15 cellular contexts compared by ENCODE assay signal in the genomic region with DNA sequence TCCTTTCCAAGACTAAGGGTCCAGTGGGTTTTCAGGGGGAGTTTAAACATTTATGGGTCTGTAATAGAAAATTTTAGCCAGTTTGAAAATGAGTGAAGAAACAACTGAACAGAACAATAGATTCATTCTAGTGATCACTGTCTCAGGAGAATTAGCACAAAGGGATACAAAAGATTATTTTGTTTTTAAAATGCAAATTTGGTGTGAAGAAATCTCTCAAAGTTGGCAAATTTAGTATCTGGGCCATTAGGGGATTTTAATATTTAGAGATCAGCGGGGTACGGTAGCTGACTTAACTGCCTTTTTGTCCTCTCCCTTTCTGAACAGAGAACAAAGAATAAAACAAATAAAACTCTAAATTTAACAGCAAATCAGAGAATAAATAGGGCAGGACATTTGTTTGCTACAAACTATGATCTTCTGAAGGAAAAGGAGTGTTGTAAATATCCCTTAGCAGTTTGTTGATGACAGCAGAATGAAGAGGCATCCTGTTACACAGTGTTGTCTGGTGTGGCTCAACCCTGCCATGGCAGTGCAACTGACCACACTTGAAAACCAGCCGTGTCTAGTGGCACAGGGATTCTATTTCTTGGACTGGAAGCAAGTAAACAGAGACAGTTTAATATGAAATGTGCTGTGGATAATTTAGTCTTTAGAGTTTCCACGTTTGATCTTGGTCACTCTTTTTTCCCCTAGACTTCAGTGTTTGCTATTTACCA. TPM values are rescaled to one million over a fixed set of nuclear protein-coding genes. Genes with fewer than 3 reads are reported as not detected.
DNase-seq lines count a peak whose midpoint lies in the region; ATAC-seq and TF ChIP-seq lines count a peak whose summit lies in the region.
"Had no signal": no experiment of that assay in that cellular context is flagged by ENCODE, and none has a peak within 500 bp of the region (broad histone marks: within the 10 kb centered on the region; RNA-seq: fewer than 3 reads in every experiment).

No MANE protein-coding gene starts in this region.

- peaks cover 0 to 3% (median 0%) of the 10 kb centered on the region in 4 donors for H3K36me3 ChIP-seq in transverse colon

- no peaks in the 10 kb centered on the region for H3K4me1 ChIP-seq in transverse colon

- no peak overlapping the region for H3K27ac ChIP-seq in transverse colon
- H3K27ac ChIP-seq: SJSA1 had no signal

- no peaks in the 10 kb centered on the region for H3K27me3 ChIP-seq in transverse colon
- H3K27me3 ChIP-seq: SJSA1 had no signal

- H3K4me3 ChIP-seq in transverse colon = no peak overlapping the region
- H3K4me3 ChIP-seq: SJSA1 had no signal

- CTCF ChIA-PET in activated CD4-positive, alpha-beta memory T cell treated with anti-CD3 and anti-CD28 coated beads, Interleukin-2, amount 10 ng/mL, durations not matched to agents 7 days and 5 days (lab: Charles Lee) = no interaction called here

- no peak for TF ChIP-seq POLR2A in transverse colon (IDR thresholded peaks at IDR 0.05)

- no peaks in the 10 kb centered on the region for H3K4me1 Mint-ChIP-seq in activated CD4-positive, alpha-beta memory T cell treated with anti-CD3 and anti-CD28 coated beads, Interleukin-2, amount 10 ng/mL, durations not matched to agents 7 days and 5 days

- no peak for TF ChIP-seq CTCF in transverse colon (IDR thresholded peaks at IDR 0.05)

- ATAC-seq in SK-N-SH treated with all-trans-retinoic acid at 6 μM for 48 hours = peak; percentile 91
- ATAC-seq in left cardiac atrium = peak; percentile 33 to 70
- ATAC-seq: stimulated activated naive CD8-positive, alpha-beta T cell treated with anti-CD3 and anti-CD28 coated beads, Interleukin-15, Interleukin-2, amounts not matched to agents 100 U/mL and 50 U/mL, for 24 hours had no signal

- no peak for TF ChIP-seq EP300 in transverse colon (IDR thresholded peaks at IDR 0.05; ENCODE audit: low read depth)

- no peak overlapping the region for H3K4me3 Mint-ChIP-seq in activated CD4-positive, alpha-beta memory T cell treated with anti-CD3 and anti-CD28 coated beads, Interleukin-2, amount 10 ng/mL, durations not matched to agents 7 days and 5 days
- H3K4me3 Mint-ChIP-seq: CD8-positive, alpha-beta memory T cell had no signal

- intact Hi-C loops in left cardiac atrium (cut with DNase I) = no loop called here
- intact Hi-C loops in transverse colon (cut with DNase I; ENCODE audit: low total_unique reads) = no loop called here

- WGBS in transverse colon (ENCODE audit: low coverage in 1 of 2), 2 donors = 77 to 85% methylated on average over 4 of the region's 4 CpGs

- no peaks in the 10 kb centered on the region for H3K9me3 ChIP-seq in transverse colon
- H3K9me3 ChIP-seq: SJSA1 had no signal

- POLR2A ChIA-PET in activated CD4-positive, alpha-beta memory T cell treated with anti-CD3 and anti-CD28 coated beads, Interleukin-2, amount 10 ng/mL, durations not matched to agents 7 days and 5 days (lab: Charles Lee) = no interaction called here

- H3K36me3 Mint-ChIP-seq in activated CD4-positive, alpha-beta memory T cell treated with anti-CD3 and anti-CD28 coated beads, Interleukin-2, amount 10 ng/mL, durations not matched to agents 7 days and 5 days (ENCODE audit: low read depth) = peaks cover 32% of the 10 kb centered on the region

- in situ Hi-C loops in G401 (cut with HindIII; ENCODE audit: low sequenced_read_pairs) (no loop called here), transverse colon (cut with MboI; ENCODE audit: low pct_ligation_motif_present in 1 of 4, low pct_unique_long_range_greater_than_20kb in 1 of 4, low sequenced_read_pairs in 3 of 4) (no loop called here)

- H3K9me3 Mint-ChIP-seq in activated CD4-positive, alpha-beta memory T cell treated with anti-CD3 and anti-CD28 coated beads, Interleukin-2, amount 10 ng/mL, durations not matched to agents 7 days and 5 days = no peaks in the 10 kb centered on the region
- H3K9me3 Mint-ChIP-seq: CD8-positive, alpha-beta memory T cell had no signal

- H3K27me3 Mint-ChIP-seq in activated CD4-positive, alpha-beta memory T cell treated with anti-CD3 and anti-CD28 coated beads, Interleukin-2, amount 10 ng/mL, durations not matched to agents 7 days and 5 days = no peaks in the 10 kb centered on the region
- H3K27me3 Mint-ChIP-seq: CD8-positive, alpha-beta memory T cell had no signal

- peak; percentile 23 for DNase-seq in G401 (ENCODE audit: low spot score)
- no peak for DNase-seq in left cardiac atrium
- peak; percentile 58 for DNase-seq in putamen (ENCODE audit: low spot score)
- no peak for DNase-seq in dermis blood vessel endothelial cell
- DNase-seq in transverse colon = no peak
- DNase-seq in activated CD4-positive, alpha-beta memory T cell treated with anti-CD3 and anti-CD28 coated beads, Interleukin-2, amount 10 ng/mL, durations not matched to agents 7 days and 5 days = no peak
- no peak for DNase-seq in NAMALWA (ENCODE audit: low spot score)
- DNase-seq: activated effector memory CD4-positive, alpha-beta T cell treated with anti-CD3 and anti-CD28 coated beads, Interleukin-2, amount 50 U/mL, for 16 hours; CD8-positive, alpha-beta memory T cell; central memory CD4-positive, alpha-beta T cell; NCI-H1048; NCI-H526; stimulated activated naive CD8-positive, alpha-beta T cell treated with anti-CD3 and anti-CD28 coated beads, Interleukin-15, Interleukin-2, amounts not matched to agents 100 U/mL and 50 U/mL, for 24 hours had no signal

- no peak overlapping the region for H3K27ac Mint-ChIP-seq in activated CD4-positive, alpha-beta memory T cell treated with anti-CD3 and anti-CD28 coated beads, Interleukin-2, amount 10 ng/mL, durations not matched to agents 7 days and 5 days

TF ChIP-seq in SK-N-SH treated with all-trans-retinoic acid at 6 μM for 48 hours, 23 proteins besides CTCF, POLR2A, EP300 and RAD21 (continues in another document):
- TF ChIP-seq ZFP30 (CRISPR knock-in tag; IDR thresholded peaks at IDR 0.05) (no peak), TOX (CRISPR knock-in tag; IDR thresholded peaks at IDR 0.05; ENCODE audit: borderline replicate concordance) (no peak), PATZ1 (CRISPR knock-in tag; IDR thresholded peaks at IDR 0.05; ENCODE audit: borderline replicate concordance) (no peak), ZNF565 (CRISPR knock-in tag; conservative IDR thresholded peaks at IDR 0.05; ENCODE audit: low read depth) (no peak), ZFP3 (CRISPR knock-in tag; IDR thresholded peaks at IDR 0.05) (no peak), ZC3H10 (CRISPR knock-in tag; IDR thresholded peaks at IDR 0.05) (no peak), ZNF8 (CRISPR knock-in tag; IDR thresholded peaks at IDR 0.05) (no peak), ZNF70 (CRISPR knock-in tag; IDR thresholded peaks at IDR 0.05) (no peak), SNAI2 (CRISPR knock-in tag; IDR thresholded peaks at IDR 0.05) (no peak), RARB (CRISPR knock-in tag; IDR thresholded peaks at IDR 0.05) (no peak)
- TF ChIP-seq, protein P1, sequence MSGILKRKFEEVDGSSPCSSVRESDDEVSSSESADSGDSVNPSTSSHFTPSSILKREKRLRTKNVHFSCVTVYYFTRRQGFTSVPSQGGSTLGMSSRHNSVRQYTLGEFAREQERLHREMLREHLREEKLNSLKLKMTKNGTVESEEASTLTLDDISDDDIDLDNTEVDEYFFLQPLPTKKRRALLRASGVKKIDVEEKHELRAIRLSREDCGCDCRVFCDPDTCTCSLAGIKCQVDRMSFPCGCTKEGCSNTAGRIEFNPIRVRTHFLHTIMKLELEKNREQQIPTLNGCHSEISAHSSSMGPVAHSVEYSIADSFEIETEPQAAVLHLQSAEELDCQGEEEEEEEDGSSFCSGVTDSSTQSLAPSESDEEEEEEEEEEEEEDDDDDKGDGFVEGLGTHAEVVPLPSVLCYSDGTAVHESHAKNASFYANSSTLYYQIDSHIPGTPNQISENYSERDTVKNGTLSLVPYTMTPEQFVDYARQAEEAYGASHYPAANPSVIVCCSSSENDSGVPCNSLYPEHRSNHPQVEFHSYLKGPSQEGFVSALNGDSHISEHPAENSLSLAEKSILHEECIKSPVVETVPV (CRISPR knock-in tag; IDR thresholded peaks at IDR 0.05) = no peak
- TF ChIP-seq, protein P2, sequence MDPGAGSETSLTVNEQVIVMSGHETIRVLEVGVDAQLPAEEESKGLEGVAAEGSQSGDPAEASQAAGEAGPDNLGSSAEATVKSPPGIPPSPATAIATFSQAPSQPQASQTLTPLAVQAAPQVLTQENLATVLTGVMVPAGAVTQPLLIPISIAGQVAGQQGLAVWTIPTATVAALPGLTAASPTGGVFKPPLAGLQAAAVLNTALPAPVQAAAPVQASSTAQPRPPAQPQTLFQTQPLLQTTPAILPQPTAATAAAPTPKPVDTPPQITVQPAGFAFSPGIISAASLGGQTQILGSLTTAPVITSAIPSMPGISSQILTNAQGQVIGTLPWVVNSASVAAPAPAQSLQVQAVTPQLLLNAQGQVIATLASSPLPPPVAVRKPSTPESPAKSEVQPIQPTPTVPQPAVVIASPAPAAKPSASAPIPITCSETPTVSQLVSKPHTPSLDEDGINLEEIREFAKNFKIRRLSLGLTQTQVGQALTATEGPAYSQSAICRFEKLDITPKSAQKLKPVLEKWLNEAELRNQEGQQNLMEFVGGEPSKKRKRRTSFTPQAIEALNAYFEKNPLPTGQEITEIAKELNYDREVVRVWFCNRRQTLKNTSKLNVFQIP (CRISPR knock-in tag; IDR thresholded peaks at IDR 0.05; ENCODE audit: borderline replicate concordance, low read depth) = no peak

RNA-seq across cellular contexts. Expression of gene LRTM2, which starts 46.3 kb away (rescaled TPM):
- not detected in 2 replicates for total RNA-seq in G401 (2014; rRNA removed; shearing (Covaris generic))
- total RNA-seq in left cardiac atrium (not detected), dermis blood vessel endothelial cell (not detected in 2 replicates), transverse colon (not detected)
- not detected for total RNA-seq in activated CD4-positive, alpha-beta memory T cell treated with anti-CD3 and anti-CD28 coated beads, Interleukin-2, amount 10 ng/mL, durations not matched to agents 7 days and 5 days
- total RNA-seq: SJSA1 had no signal

Comparison
In these comparisons a context has a peak if more than half of its experiments do, and no peak if none do; other contexts are left out.
1. DNase-seq: peak in G401 (single experiment) and putamen (single experiment); none in left cardiac atrium (single experiment), dermis blood vessel endothelial cell (single experiment), transverse colon (single experiment), activated CD4-positive, alpha-beta memory T cell treated with anti-CD3 and anti-CD28 coated beads, Interleukin-2, amount 10 ng/mL, durations not matched to agents 7 days and 5 days (single experiment) and NAMALWA (single experiment).